26 cellular contexts compared by ENCODE assay signal in genomic region chr22:40748388-40748970, GRCh38.
"Had no signal": no experiment of that assay in that cellular context is flagged by ENCODE, and none has a peak within 500 bp of the region (broad histone marks: within the 10 kb centered on the region; RNA-seq: fewer than 3 reads in every experiment).

No MANE protein-coding gene starts in this region.

- H3K4me2 ChIP-seq: smooth muscle cell had no signal

- H3K27ac ChIP-seq: adrenal gland, body of pancreas, gastrocnemius medialis, sigmoid colon, upper lobe of right lung had no signal

- ATAC-seq: body of pancreas; gastrocnemius medialis; left colon; natural killer cell; stimulated activated memory B cell treated with anti-CD40 and anti-IgM and Interleukin-4, amounts not matched to agents 10 μg/mL and 1 μg/mL and 100 μg/mL, for 72 hours; stimulated activated naive CD8-positive, alpha-beta T cell treated with anti-CD3 and anti-CD28 coated beads, Interleukin-15, amount 100 ng/mL, for 72 hours; upper lobe of right lung had no signal

- H3K27me3 Mint-ChIP-seq: activated naive CD8-positive, alpha-beta T cell treated with anti-CD3 and anti-CD28 coated beads for 36 hours; stimulated activated memory B cell treated with anti-CD40 and anti-IgM and Interleukin-4, amounts not matched to agents 10 μg/mL and 1 μg/mL and 100 μg/mL, for 72 hours; stimulated activated naive CD8-positive, alpha-beta T cell treated with anti-CD3 and anti-CD28 coated beads, Interleukin-15, amount 100 ng/mL, for 72 hours had no signal

- H3K4me3 ChIP-seq: adrenal gland, body of pancreas, gastrocnemius medialis, sigmoid colon, smooth muscle cell, thyroid gland, upper lobe of right lung had no signal

- H3K36me3 Mint-ChIP-seq: activated naive CD8-positive, alpha-beta T cell treated with anti-CD3 and anti-CD28 coated beads for 36 hours; natural killer cell; stimulated activated memory B cell treated with anti-CD40 and anti-IgM and Interleukin-4, amounts not matched to agents 10 μg/mL and 1 μg/mL and 100 μg/mL, for 72 hours had no signal

- H3K9me3 Mint-ChIP-seq: activated naive CD4-positive, alpha-beta T cell treated with anti-CD3 and anti-CD28 coated beads for 36 hours; activated naive CD8-positive, alpha-beta T cell treated with anti-CD3 and anti-CD28 coated beads for 36 hours; natural killer cell had no signal

- H3K27ac Mint-ChIP-seq: activated naive CD4-positive, alpha-beta T cell treated with anti-CD3 and anti-CD28 coated beads for 36 hours; activated naive CD8-positive, alpha-beta T cell treated with anti-CD3 and anti-CD28 coated beads for 36 hours; natural killer cell; stimulated activated memory B cell treated with anti-CD40 and anti-IgM and Interleukin-4, amounts not matched to agents 10 μg/mL and 1 μg/mL and 100 μg/mL, for 72 hours had no signal

- H3K4me1 ChIP-seq: gastrocnemius medialis, upper lobe of right lung had no signal

- H3K9me3 ChIP-seq: adrenal gland, gastrocnemius medialis, sigmoid colon, thyroid gland, upper lobe of right lung had no signal

- H3K27me3 ChIP-seq: adrenal gland, body of pancreas, gastrocnemius medialis, sigmoid colon, thyroid gland, upper lobe of right lung had no signal

- H3K4me1 Mint-ChIP-seq: activated naive CD8-positive, alpha-beta T cell treated with anti-CD3 and anti-CD28 coated beads for 36 hours; natural killer cell; stimulated activated memory B cell treated with anti-CD40 and anti-IgM and Interleukin-4, amounts not matched to agents 10 μg/mL and 1 μg/mL and 100 μg/mL, for 72 hours; stimulated activated naive CD8-positive, alpha-beta T cell treated with anti-CD3 and anti-CD28 coated beads, Interleukin-15, amount 100 ng/mL, for 72 hours had no signal

- H3K36me3 ChIP-seq: adrenal gland, gastrocnemius medialis, sigmoid colon, thyroid gland, upper lobe of right lung had no signal

- DNase-seq: activated CD4-positive, alpha-beta T cell treated with anti-CD3 and anti-CD28 coated beads for 4 hours; activated CD4-positive, alpha-beta T cell treated with anti-CD3 and anti-CD28 coated beads, Interleukin-2, amount 50 U/mL, for 48 hours; activated CD4-positive, CD25-positive, alpha-beta regulatory T cell; activated CD8-positive, alpha-beta memory T cell treated with anti-CD3 and anti-CD28 coated beads for 24 hours; activated naive CD4-positive, alpha-beta T cell treated with anti-CD3 and anti-CD28 coated beads for 36 hours; activated naive CD8-positive, alpha-beta T cell treated with anti-CD3 and anti-CD28 coated beads for 36 hours; adrenal gland; aorta; body of pancreas; dermis blood vessel endothelial cell; effector CD8-positive, alpha-beta T cell; gastrocnemius medialis; head of caudate nucleus; hippocampal formation; left colon; natural killer cell; sigmoid colon; stimulated activated CD4-positive, alpha-beta T cell treated with anti-CD3 and anti-CD28 coated beads, Interleukin-1b, Interleukin-23, amount 100 ng/mL, for 48 hours; stimulated activated CD4-positive, alpha-beta T cell treated with anti-CD3 and anti-CD28 coated beads, Interleukin-4, amount 100 ng/mL, for 4 hours; stimulated activated CD8-positive, alpha-beta memory T cell treated with anti-CD3 and anti-CD28 coated beads, Interleukin-4, amount 100 ng/mL, for 48 hours; stimulated activated naive CD8-positive, alpha-beta T cell treated with anti-CD3 and anti-CD28 coated beads, Interleukin-15, amount 100 ng/mL, for 72 hours; substantia nigra; thyroid gland; upper lobe of right lung had no signal

- H3K4me3 Mint-ChIP-seq: activated naive CD4-positive, alpha-beta T cell treated with anti-CD3 and anti-CD28 coated beads for 36 hours; activated naive CD8-positive, alpha-beta T cell treated with anti-CD3 and anti-CD28 coated beads for 36 hours; natural killer cell; stimulated activated memory B cell treated with anti-CD40 and anti-IgM and Interleukin-4, amounts not matched to agents 10 μg/mL and 1 μg/mL and 100 μg/mL, for 72 hours; stimulated activated naive CD8-positive, alpha-beta T cell treated with anti-CD3 and anti-CD28 coated beads, Interleukin-15, amount 100 ng/mL, for 72 hours had no signal
